In the genomic region with DNA sequence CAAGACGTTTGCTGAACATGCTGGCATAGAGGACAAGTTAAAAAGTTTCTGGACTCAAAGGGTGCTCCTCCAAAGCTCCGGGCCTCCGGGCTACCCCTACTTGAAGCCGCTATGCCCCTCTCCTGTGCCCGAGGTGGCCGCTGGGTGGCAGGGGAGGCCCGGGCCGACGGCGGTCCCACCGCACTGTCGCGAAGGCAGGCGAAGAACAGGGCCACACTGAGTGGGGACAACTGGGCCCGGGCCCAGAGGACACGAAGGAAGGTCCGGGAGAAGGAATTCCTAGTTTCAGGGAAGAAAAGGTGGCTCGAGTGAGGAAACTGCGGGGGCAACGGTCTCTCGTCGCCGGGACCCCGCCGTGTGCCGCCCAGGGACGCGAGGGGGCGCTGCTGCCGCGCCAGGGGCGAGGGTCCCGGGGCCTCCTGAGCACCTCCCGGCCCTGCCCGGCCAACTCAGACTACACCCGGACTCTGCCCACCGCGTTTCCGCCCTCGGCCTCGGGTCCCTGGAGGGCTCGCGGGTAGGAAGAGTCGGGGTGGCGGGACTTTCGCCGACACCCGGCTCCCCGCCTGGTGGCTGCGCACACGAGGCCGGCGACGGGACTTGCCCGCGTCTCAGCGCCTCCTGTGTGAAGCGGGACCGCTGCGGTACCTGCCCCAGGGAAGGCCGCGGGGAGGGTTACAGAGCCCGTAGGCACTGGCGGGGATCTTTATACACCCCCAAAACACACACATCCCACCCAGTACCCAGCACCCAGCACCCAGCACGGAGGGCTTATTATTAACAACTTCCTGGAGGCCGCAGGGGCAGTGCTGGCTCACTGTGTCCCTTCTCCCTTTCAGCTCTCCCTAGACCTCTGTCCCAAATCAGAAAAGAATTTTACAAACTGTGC, we compare ENCODE assay signal across 1 cellular context.
TF ChIP-seq lines count a peak whose summit lies in the region.

No MANE protein-coding gene starts in this region.

TF ChIP-seq in GM12878, 131 proteins besides CTCF, POLR2A, EP300 and RAD21 (continued from another document and continues in another):
- TF ChIP-seq, protein P1, sequence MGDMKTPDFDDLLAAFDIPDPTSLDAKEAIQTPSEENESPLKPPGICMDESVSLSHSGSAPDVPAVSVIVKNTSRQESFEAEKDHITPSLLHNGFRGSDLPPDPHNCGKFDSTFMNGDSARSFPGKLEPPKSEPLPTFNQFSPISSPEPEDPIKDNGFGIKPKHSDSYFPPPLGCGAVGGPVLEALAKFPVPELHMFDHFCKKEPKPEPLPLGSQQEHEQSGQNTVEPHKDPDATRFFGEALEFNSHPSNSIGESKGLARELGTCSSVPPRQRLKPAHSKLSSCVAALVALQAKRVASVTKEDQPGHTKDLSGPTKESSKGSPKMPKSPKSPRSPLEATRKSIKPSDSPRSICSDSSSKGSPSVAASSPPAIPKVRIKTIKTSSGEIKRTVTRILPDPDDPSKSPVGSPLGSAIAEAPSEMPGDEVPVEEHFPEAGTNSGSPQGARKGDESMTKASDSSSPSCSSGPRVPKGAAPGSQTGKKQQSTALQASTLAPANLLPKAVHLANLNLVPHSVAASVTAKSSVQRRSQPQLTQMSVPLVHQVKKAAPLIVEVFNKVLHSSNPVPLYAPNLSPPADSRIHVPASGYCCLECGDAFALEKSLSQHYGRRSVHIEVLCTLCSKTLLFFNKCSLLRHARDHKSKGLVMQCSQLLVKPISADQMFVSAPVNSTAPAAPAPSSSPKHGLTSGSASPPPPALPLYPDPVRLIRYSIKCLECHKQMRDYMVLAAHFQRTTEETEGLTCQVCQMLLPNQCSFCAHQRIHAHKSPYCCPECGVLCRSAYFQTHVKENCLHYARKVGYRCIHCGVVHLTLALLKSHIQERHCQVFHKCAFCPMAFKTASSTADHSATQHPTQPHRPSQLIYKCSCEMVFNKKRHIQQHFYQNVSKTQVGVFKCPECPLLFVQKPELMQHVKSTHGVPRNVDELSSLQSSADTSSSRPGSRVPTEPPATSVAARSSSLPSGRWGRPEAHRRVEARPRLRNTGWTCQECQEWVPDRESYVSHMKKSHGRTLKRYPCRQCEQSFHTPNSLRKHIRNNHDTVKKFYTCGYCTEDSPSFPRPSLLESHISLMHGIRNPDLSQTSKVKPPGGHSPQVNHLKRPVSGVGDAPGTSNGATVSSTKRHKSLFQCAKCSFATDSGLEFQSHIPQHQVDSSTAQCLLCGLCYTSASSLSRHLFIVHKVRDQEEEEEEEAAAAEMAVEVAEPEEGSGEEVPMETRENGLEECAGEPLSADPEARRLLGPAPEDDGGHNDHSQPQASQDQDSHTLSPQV (IDR thresholded peaks at IDR 0.05), result 0 out of 2 replicates have a peak, but pooled peaks have one; percentile 22
- TF ChIP-seq, protein P2, sequence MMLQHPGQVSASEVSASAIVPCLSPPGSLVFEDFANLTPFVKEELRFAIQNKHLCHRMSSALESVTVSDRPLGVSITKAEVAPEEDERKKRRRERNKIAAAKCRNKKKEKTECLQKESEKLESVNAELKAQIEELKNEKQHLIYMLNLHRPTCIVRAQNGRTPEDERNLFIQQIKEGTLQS (IDR thresholded peaks at IDR 0.05; ENCODE audit: borderline replicate concordance, extremely low read depth, low read depth, low read length), result no peak
- TF ChIP-seq ZBED1 (IDR thresholded peaks at IDR 0.05; ENCODE audit: borderline replicate concordance) (no peak), MTA2 (IDR thresholded peaks at IDR 0.05; ENCODE audit: low read depth) (no peak), SMAD5 (IDR thresholded peaks at IDR 0.05; ENCODE audit: low read depth) (no peak), CBX3 (IDR thresholded peaks at IDR 0.05; ENCODE audit: borderline replicate concordance, low read depth) (no peak), JUNB (IDR thresholded peaks at IDR 0.05) (no peak), SREBF1 (IDR thresholded peaks at IDR 0.05; ENCODE audit: low read length) (no peak), FOXK2 (IDR thresholded peaks at IDR 0.05) (no peak), BMI1 (IDR thresholded peaks at IDR 0.05; ENCODE audit: borderline replicate concordance) (no peak), MYB (IDR thresholded peaks at IDR 0.05; ENCODE audit: borderline replicate concordance, low read depth, low read length) (no peak), DPF2 (IDR thresholded peaks at IDR 0.05) (peak; percentile 66), PAX8 (IDR thresholded peaks at IDR 0.05) (no peak), SPI1 (IDR thresholded peaks at IDR 0.05; ENCODE audit: borderline replicate concordance, insufficient read depth, low read depth, low read length) (no peak), SREBF2 (IDR thresholded peaks at IDR 0.05; ENCODE audit: low read length) (no peak), MEF2A (IDR thresholded peaks at IDR 0.05; ENCODE audit: insufficient read depth, low read depth, low read length) (no peak), ZNF274 (IDR thresholded peaks at IDR 0.05; ENCODE audit: insufficient read depth, insufficient read length) (no peak), CREM (IDR thresholded peaks at IDR 0.05; ENCODE audit: low read depth) (peak; percentile 17; the same call in 1 of the 2 replicates), YBX1 (IDR thresholded peaks at IDR 0.05) (no peak), ZZZ3 (IDR thresholded peaks at IDR 0.05; ENCODE audit: control insufficient read depth, insufficient read length, low read depth) (no peak), NRF1 (conservative IDR thresholded peaks at IDR 0.05; ENCODE audit: low read depth, low read length) (no peak), KDM1A (IDR thresholded peaks at IDR 0.05; ENCODE audit: borderline replicate concordance) (no peak), TAF1 (IDR thresholded peaks at IDR 0.05; ENCODE audit: borderline replicate concordance, low read depth, low read length) (no peak), CHD4 (IDR thresholded peaks at IDR 0.05) (no peak), ZNF24 (IDR thresholded peaks at IDR 0.05) (no peak), BHLHE40 (IDR thresholded peaks at IDR 0.05; ENCODE audit: borderline replicate concordance in 1 of 2, low read depth in 2 of 2, low read length in 1 of 2) (peak in 1 of 2 experiments; percentile 36; a peak in 1 of 4 replicates), BACH1 (IDR thresholded peaks at IDR 0.05; ENCODE audit: borderline replicate concordance) (0 out of 2 replicates have a peak, but pooled peaks have one; percentile 46), MXI1 (IDR thresholded peaks at IDR 0.05; ENCODE audit: low read depth, low read length) (no peak), ATF7 (IDR thresholded peaks at IDR 0.05; ENCODE audit: low read depth) (no peak), ASH2L (IDR thresholded peaks at IDR 0.05; ENCODE audit: borderline replicate concordance, low read depth) (no peak), EED (IDR thresholded peaks at IDR 0.05; ENCODE audit: low read depth) (peak; percentile 7; the same call in 1 of the 2 replicates)
- TF ChIP-seq, protein P3, sequence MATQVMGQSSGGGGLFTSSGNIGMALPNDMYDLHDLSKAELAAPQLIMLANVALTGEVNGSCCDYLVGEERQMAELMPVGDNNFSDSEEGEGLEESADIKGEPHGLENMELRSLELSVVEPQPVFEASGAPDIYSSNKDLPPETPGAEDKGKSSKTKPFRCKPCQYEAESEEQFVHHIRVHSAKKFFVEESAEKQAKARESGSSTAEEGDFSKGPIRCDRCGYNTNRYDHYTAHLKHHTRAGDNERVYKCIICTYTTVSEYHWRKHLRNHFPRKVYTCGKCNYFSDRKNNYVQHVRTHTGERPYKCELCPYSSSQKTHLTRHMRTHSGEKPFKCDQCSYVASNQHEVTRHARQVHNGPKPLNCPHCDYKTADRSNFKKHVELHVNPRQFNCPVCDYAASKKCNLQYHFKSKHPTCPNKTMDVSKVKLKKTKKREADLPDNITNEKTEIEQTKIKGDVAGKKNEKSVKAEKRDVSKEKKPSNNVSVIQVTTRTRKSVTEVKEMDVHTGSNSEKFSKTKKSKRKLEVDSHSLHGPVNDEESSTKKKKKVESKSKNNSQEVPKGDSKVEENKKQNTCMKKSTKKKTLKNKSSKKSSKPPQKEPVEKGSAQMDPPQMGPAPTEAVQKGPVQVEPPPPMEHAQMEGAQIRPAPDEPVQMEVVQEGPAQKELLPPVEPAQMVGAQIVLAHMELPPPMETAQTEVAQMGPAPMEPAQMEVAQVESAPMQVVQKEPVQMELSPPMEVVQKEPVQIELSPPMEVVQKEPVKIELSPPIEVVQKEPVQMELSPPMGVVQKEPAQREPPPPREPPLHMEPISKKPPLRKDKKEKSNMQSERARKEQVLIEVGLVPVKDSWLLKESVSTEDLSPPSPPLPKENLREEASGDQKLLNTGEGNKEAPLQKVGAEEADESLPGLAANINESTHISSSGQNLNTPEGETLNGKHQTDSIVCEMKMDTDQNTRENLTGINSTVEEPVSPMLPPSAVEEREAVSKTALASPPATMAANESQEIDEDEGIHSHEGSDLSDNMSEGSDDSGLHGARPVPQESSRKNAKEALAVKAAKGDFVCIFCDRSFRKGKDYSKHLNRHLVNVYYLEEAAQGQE (IDR thresholded peaks at IDR 0.05; ENCODE audit: low read depth, low read length), result no peak
- TF ChIP-seq, protein P4, sequence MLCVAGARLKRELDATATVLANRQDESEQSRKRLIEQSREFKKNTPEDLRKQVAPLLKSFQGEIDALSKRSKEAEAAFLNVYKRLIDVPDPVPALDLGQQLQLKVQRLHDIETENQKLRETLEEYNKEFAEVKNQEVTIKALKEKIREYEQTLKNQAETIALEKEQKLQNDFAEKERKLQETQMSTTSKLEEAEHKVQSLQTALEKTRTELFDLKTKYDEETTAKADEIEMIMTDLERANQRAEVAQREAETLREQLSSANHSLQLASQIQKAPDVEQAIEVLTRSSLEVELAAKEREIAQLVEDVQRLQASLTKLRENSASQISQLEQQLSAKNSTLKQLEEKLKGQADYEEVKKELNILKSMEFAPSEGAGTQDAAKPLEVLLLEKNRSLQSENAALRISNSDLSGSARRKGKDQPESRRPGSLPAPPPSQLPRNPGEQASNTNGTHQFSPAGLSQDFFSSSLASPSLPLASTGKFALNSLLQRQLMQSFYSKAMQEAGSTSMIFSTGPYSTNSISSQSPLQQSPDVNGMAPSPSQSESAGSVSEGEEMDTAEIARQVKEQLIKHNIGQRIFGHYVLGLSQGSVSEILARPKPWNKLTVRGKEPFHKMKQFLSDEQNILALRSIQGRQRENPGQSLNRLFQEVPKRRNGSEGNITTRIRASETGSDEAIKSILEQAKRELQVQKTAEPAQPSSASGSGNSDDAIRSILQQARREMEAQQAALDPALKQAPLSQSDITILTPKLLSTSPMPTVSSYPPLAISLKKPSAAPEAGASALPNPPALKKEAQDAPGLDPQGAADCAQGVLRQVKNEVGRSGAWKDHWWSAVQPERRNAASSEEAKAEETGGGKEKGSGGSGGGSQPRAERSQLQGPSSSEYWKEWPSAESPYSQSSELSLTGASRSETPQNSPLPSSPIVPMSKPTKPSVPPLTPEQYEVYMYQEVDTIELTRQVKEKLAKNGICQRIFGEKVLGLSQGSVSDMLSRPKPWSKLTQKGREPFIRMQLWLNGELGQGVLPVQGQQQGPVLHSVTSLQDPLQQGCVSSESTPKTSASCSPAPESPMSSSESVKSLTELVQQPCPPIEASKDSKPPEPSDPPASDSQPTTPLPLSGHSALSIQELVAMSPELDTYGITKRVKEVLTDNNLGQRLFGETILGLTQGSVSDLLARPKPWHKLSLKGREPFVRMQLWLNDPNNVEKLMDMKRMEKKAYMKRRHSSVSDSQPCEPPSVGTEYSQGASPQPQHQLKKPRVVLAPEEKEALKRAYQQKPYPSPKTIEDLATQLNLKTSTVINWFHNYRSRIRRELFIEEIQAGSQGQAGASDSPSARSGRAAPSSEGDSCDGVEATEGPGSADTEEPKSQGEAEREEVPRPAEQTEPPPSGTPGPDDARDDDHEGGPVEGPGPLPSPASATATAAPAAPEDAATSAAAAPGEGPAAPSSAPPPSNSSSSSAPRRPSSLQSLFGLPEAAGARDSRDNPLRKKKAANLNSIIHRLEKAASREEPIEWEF (IDR thresholded peaks at IDR 0.05; ENCODE audit: insufficient replicate concordance, low read depth, low read length), result no peak
- TF ChIP-seq, protein P5, sequence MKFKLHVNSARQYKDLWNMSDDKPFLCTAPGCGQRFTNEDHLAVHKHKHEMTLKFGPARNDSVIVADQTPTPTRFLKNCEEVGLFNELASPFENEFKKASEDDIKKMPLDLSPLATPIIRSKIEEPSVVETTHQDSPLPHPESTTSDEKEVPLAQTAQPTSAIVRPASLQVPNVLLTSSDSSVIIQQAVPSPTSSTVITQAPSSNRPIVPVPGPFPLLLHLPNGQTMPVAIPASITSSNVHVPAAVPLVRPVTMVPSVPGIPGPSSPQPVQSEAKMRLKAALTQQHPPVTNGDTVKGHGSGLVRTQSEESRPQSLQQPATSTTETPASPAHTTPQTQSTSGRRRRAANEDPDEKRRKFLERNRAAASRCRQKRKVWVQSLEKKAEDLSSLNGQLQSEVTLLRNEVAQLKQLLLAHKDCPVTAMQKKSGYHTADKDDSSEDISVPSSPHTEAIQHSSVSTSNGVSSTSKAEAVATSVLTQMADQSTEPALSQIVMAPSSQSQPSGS (IDR thresholded peaks at IDR 0.05; ENCODE audit: low read length), result no peak
- TF ChIP-seq, protein P6, sequence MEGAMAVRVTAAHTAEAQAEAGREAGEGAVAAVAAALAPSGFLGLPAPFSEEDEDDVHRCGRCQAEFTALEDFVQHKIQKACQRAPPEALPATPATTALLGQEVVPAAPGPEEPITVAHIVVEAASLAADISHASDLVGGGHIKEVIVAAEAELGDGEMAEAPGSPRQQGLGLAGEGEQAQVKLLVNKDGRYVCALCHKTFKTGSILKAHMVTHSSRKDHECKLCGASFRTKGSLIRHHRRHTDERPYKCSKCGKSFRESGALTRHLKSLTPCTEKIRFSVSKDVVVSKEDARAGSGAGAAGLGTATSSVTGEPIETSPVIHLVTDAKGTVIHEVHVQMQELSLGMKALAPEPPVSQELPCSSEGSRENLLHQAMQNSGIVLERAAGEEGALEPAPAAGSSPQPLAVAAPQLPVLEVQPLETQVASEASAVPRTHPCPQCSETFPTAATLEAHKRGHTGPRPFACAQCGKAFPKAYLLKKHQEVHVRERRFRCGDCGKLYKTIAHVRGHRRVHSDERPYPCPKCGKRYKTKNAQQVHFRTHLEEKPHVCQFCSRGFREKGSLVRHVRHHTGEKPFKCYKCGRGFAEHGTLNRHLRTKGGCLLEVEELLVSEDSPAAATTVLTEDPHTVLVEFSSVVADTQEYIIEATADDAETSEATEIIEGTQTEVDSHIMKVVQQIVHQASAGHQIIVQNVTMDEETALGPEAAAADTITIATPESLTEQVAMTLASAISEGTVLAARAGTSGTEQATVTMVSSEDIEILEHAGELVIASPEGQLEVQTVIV (IDR thresholded peaks at IDR 0.05; ENCODE audit: borderline replicate concordance, partially characterized antibody), result no peak
- TF ChIP-seq, protein P7, sequence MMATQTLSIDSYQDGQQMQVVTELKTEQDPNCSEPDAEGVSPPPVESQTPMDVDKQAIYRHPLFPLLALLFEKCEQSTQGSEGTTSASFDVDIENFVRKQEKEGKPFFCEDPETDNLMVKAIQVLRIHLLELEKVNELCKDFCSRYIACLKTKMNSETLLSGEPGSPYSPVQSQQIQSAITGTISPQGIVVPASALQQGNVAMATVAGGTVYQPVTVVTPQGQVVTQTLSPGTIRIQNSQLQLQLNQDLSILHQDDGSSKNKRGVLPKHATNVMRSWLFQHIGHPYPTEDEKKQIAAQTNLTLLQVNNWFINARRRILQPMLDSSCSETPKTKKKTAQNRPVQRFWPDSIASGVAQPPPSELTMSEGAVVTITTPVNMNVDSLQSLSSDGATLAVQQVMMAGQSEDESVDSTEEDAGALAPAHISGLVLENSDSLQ (IDR thresholded peaks at IDR 0.05), result no peak
